Comparison of ENCODE assay signal across 18 cellular contexts in genomic region chr4:152165146-152165545, GRCh38.
DNase-seq lines count a peak whose midpoint lies in the region; ATAC-seq, FAIRE-seq and TF ChIP-seq lines count a peak whose summit lies in the region.
"Had no signal": no experiment of that assay in that cellular context is flagged by ENCODE, and none has a peak within 500 bp of the region (broad histone marks: within the 10 kb centered on the region; RNA-seq: fewer than 3 reads in every experiment).

No MANE protein-coding gene starts in this region.

- POLR2A ChIA-PET in T-cell (lab: Charles Lee): no interaction called here

- intact Hi-C loops in kidney (cut with DNase I): no loop called here

- CTCF ChIA-PET in T-cell (lab: Charles Lee): no interaction called here

- DNase-seq in HFFc6 (peak; percentile 13), RPMI7951 (ENCODE audit: low read depth) (peak; percentile 28), fibroblast of pulmonary artery (ENCODE audit: low read depth) (peak; percentile 4), renal cortical epithelial cell (ENCODE audit: low read depth) (peak; percentile 27), kidney (no peak), T-cell (no peak)
- DNase-seq: activated CD4-positive, alpha-beta T cell treated with anti-CD3 and anti-CD28 coated beads, Interleukin-2, amount 50 U/mL, for 1 hour; activated naive CD4-positive, alpha-beta T cell treated with Interleukin-2 at 50 U/mL for 16 hours; MM.1S; natural killer cell; NCI-H1694 treated with DMSO at 0.1 percent for 48 hours; stimulated activated CD4-positive, alpha-beta T cell treated with anti-CD3 and anti-CD28 coated beads, Interleukin-4, amount 100 ng/mL, for 24 hours; uterus had no signal

- H3K27ac Mint-ChIP-seq in HFFc6 (no peak overlapping the region), T-cell (no peak overlapping the region)
- H3K27ac Mint-ChIP-seq: memory B cell, natural killer cell had no signal

- H3K36me3 Mint-ChIP-seq in HFFc6 (ENCODE audit: low read depth) (no peaks in the 10 kb centered on the region), T-cell (no peaks in the 10 kb centered on the region)
- H3K36me3 Mint-ChIP-seq: memory B cell, natural killer cell had no signal

- no peaks in the 10 kb centered on the region for H3K4me1 ChIP-seq in kidney (ENCODE audit: control insufficient read depth in 1 of 2, insufficient read depth in 1 of 2, low read depth in 1 of 2, low read length in 2 of 2)
- H3K4me1 ChIP-seq: uterus had no signal

- FAIRE-seq in kidney (lab: Jason Lieb, UNC): no peak

- H3K9me3 Mint-ChIP-seq in HFFc6 (no peaks in the 10 kb centered on the region), T-cell (no peaks in the 10 kb centered on the region)
- H3K9me3 Mint-ChIP-seq: memory B cell, natural killer cell had no signal

- H3K4me3 Mint-ChIP-seq in HFFc6 (no peak overlapping the region), T-cell (no peak overlapping the region)
- H3K4me3 Mint-ChIP-seq: memory B cell, natural killer cell had no signal

- no peak overlapping the region for H3K27ac ChIP-seq in kidney (ENCODE audit: low read depth in 2 of 2, low read length in 2 of 2)
- H3K27ac ChIP-seq: coronary artery, epithelial cell of prostate, gastroesophageal sphincter, uterus had no signal

- H3K4me1 Mint-ChIP-seq in HFFc6 (ENCODE audit: low read depth): peaks cover 30% of the 10 kb centered on the region
- peaks cover 0 to 10% (median 3%) of the 10 kb centered on the region in 3 donors for H3K4me1 Mint-ChIP-seq in T-cell
- H3K4me1 Mint-ChIP-seq: natural killer cell had no signal

- TF ChIP-seq CTCF in HFFc6 (IDR thresholded peaks at IDR 0.05): no peak
- TF ChIP-seq CTCF in fibroblast of pulmonary artery (IDR thresholded peaks at IDR 0.05; ENCODE audit: low read length, missing control alignments): no peak
- TF ChIP-seq CTCF in kidney (IDR thresholded peaks at IDR 0.05; ENCODE audit: borderline replicate concordance, extremely low read depth, insufficient read depth): no peak

- H3K36me3 ChIP-seq in kidney (ENCODE audit: control insufficient read depth in 1 of 2, insufficient read depth in 2 of 2, low read length in 2 of 2): no peaks in the 10 kb centered on the region
- H3K36me3 ChIP-seq: gastroesophageal sphincter, uterus had no signal

- no peak overlapping the region for H3K4me3 ChIP-seq in fibroblast of pulmonary artery (replicated peaks; ENCODE audit: low read depth, low read length)
- no peak overlapping the region for H3K4me3 ChIP-seq in kidney (ENCODE audit: low read length in 2 of 2)
- H3K4me3 ChIP-seq: coronary artery, gastroesophageal sphincter, uterus had no signal

- H3K27me3 Mint-ChIP-seq in HFFc6 (ENCODE audit: insufficient read depth) (peaks cover 16% of the 10 kb centered on the region), T-cell (peaks cover 0 to 6% of the 10 kb centered on the region in 2 donors)

- H3K9me3 ChIP-seq in kidney (ENCODE audit: control insufficient read depth in 1 of 2, low read length in 2 of 2): no peaks in the 10 kb centered on the region
- H3K9me3 ChIP-seq: gastroesophageal sphincter, uterus had no signal

- H3K9ac ChIP-seq in kidney (ENCODE audit: low read length in 2 of 2): no peak overlapping the region

- ATAC-seq in T-cell (replicated peaks in 1 of 4) (no peak), GM21737 (IDR thresholded peaks at IDR 0.05; ENCODE audit: unreplicated experiment) (no peak)
- ATAC-seq: gastroesophageal sphincter, natural killer cell had no signal

Comparison
In these comparisons a context has a peak if more than half of its experiments do, and no peak if none do; other contexts are left out.
1. DNase-seq: peak in HFFc6 (single experiment), RPMI7951 (single experiment), fibroblast of pulmonary artery (single experiment) and renal cortical epithelial cell (single experiment); none in kidney (single experiment) and T-cell (0 of 34).